10 cellular contexts compared by ENCODE assay signal in the genomic region with DNA sequence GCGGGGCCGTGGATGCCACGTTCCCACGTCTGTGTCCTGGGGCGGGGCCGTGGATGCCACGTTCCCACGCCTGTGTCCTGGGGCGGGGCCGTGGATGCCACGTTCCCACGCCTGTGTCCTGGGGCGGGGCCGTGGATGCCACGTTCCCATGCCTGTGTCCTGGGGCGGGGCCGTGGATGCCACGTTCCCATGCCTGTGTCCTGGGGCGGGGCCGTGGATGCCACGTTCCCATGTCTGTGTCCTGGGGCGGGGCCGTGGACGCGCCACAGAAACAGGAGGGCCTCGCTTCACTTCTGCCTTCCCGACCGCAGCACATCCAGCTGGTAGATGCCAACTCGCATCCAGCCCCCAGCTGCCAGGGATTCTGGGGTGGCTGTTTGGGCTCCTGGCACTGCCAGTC. TPM values are rescaled to one million over a fixed set of nuclear protein-coding genes. Genes with fewer than 3 reads are reported as not detected.
A peak's percentile ranks its signal among the peaks of the same experiment; 100 is the strongest.
DNase-seq lines count a peak whose midpoint lies in the region; ATAC-seq, FAIRE-seq and TF ChIP-seq lines count a peak whose summit lies in the region.
"Not testable (repeated sequence)": the region's sequence is repeated elsewhere in the genome, so short reads cannot be mapped to it uniquely, and the experiment has no call there.
"Had no signal": no experiment of that assay in that cellular context is flagged by ENCODE, and none has a peak within 500 bp of the region (broad histone marks: within the 10 kb centered on the region; RNA-seq: fewer than 3 reads in every experiment).

No MANE protein-coding gene starts in this region.

- not testable (repeated sequence) for H4K8ac ChIP-seq in IMR-90 (ENCODE audit: low read depth in 2 of 2, low read length in 2 of 2); H1 (ENCODE audit: extremely low read depth, insufficient read depth, low read length)

- H3K4me1 ChIP-seq in IMR-90 (ENCODE audit: control insufficient read depth, insufficient read depth, low read length); H1 (replicated peaks in 1 of 4; ENCODE audit: control insufficient read depth in 3 of 4, insufficient read depth in 4 of 4, low read length in 3 of 4); osteoblast (ENCODE audit: insufficient read depth, low read length): not testable (repeated sequence)
- peaks cover 17% of the 10 kb centered on the region for H3K4me1 ChIP-seq in HepG2 (ENCODE audit: insufficient read depth, low read length)

- H3K9me3 ChIP-seq in IMR-90 (ENCODE audit: control insufficient read depth, insufficient read depth, low read length); H1 (ENCODE audit: insufficient read depth in 2 of 2, low read depth in 1 of 2, low read length in 1 of 2); HepG2 (ENCODE audit: low read length); neural cell (ENCODE audit: low read length); osteoblast (ENCODE audit: low read depth, low read length): not testable (repeated sequence)

- DNase-seq in HTR-8/SVneo (ENCODE audit: insufficient read length, low spot score); IMR-90; H1 (ENCODE audit: low read depth in 1 of 2, low spot score in 2 of 2); HepG2 (ENCODE audit: low spot score); urothelium cell line (ENCODE audit: low spot score): not testable (repeated sequence)
- peak; percentile 19 for DNase-seq in osteoblast (ENCODE audit: insufficient read length, low spot score, missing footprints)

- H2BK120ac ChIP-seq in IMR-90 (ENCODE audit: low read depth, low read length); H1 (replicated peaks; ENCODE audit: low read depth, low read length): not testable (repeated sequence)

- not testable (repeated sequence) for ATAC-seq in IMR-90 (ENCODE audit: low read depth); HepG2

- intact Hi-C loops in IMR-90 (cut with micrococcal nuclease); HepG2 (cut with micrococcal nuclease; ENCODE audit: unreplicated experiment): not testable (repeated sequence)

- H3K27ac ChIP-seq in IMR-90 (ENCODE audit: insufficient read depth, low read length); H1 (ENCODE audit: low read depth, low read length); HepG2 (ENCODE audit: extremely low read length, insufficient read depth, low read length); neural cell (ENCODE audit: low read length); osteoblast (ENCODE audit: low read depth, low read length): not testable (repeated sequence)

- H2AFZ ChIP-seq in IMR-90 (replicated peaks; ENCODE audit: low read length, poor library complexity); H1 (ENCODE audit: low read length); HepG2 (ENCODE audit: low read length); neural cell (ENCODE audit: low read depth, low read length); osteoblast (ENCODE audit: low read length): not testable (repeated sequence)

- H4K5ac ChIP-seq in IMR-90 (ENCODE audit: low read depth, low read length); H1 (ENCODE audit: insufficient read length, low read depth, low read length): not testable (repeated sequence)

- not testable (repeated sequence) for H3K4me2 ChIP-seq in IMR-90 (ENCODE audit: low read depth, low read length); H1 (ENCODE audit: insufficient read depth in 1 of 2, low read depth in 2 of 2, low read length in 2 of 2); HepG2 (ENCODE audit: low read depth, low read length); neural cell (ENCODE audit: low read length); osteoblast (ENCODE audit: insufficient read depth, low read length)

- H3K79me2 ChIP-seq in H1 (ENCODE audit: control insufficient read depth in 1 of 2, insufficient read depth in 2 of 2, low read length in 2 of 2); HepG2 (ENCODE audit: insufficient read depth, low read length): not testable (repeated sequence)
- H3K79me2 ChIP-seq in neural cell (replicated peaks; ENCODE audit: insufficient read depth, low read length) (peaks cover 45% of the 10 kb centered on the region), osteoblast (ENCODE audit: insufficient read depth, low read length) (peaks cover 14% of the 10 kb centered on the region)

- H3K9me1 ChIP-seq in IMR-90 (ENCODE audit: insufficient read depth, low read length): peaks cover 11% of the 10 kb centered on the region; the same call in 1 of the 2 replicates

- not testable (repeated sequence) for H3K23ac ChIP-seq in IMR-90 (ENCODE audit: low read depth, low read length); H1 (ENCODE audit: insufficient read length)

- H2BK20ac ChIP-seq in IMR-90 (ENCODE audit: low read depth, low read length); H1 (ENCODE audit: low read length): not testable (repeated sequence)

- dilution Hi-C loops in IMR-90 (cut with HindIII; ENCODE audit: low sequenced_read_pairs, unreplicated experiment): not testable (repeated sequence)

- not testable (repeated sequence) for H3K4me3 ChIP-seq in IMR-90 (ENCODE audit: insufficient read depth, low read depth, low read length); H1 (ENCODE audit: extremely low read depth in 1 of 4, insufficient read depth in 2 of 4, low read depth in 3 of 4, low read length in 4 of 4); HepG2 (replicated peaks in 1 of 3; ENCODE audit: insufficient read depth in 1 of 3, low read depth in 2 of 3, low read length in 3 of 3); neural cell (ENCODE audit: low read length); osteoblast (ENCODE audit: insufficient read depth, low read length)

- H3K4ac ChIP-seq in IMR-90 (ENCODE audit: low read depth, low read length); H1 (replicated peaks; ENCODE audit: insufficient read length, low read depth, low read length): not testable (repeated sequence)

- in situ Hi-C loops in IMR-90 (cut with MboI; ENCODE audit: low sequenced_read_pairs); HepG2 (cut with HindIII; ENCODE audit: extremely low pct_ligation_motif_present, low pct_unique_long_range_greater_than_20kb): not testable (repeated sequence)

- H2AK5ac ChIP-seq in IMR-90 (ENCODE audit: low read depth, low read length); H1 (ENCODE audit: low read depth, low read length): not testable (repeated sequence)

- H3F3A ChIP-seq in neural cell (ENCODE audit: insufficient read depth, low read length, poor library complexity, severe bottlenecking): not testable (repeated sequence)

- peaks cover 13 to 32% of the 10 kb centered on the region in 2 experiments for H3K79me1 ChIP-seq in IMR-90 (ENCODE audit: low read depth in 1 of 2, low read length in 2 of 2)
- H3K79me1 ChIP-seq in H1 (ENCODE audit: low read depth, low read length): not testable (repeated sequence)

- not testable (repeated sequence) for TF ChIP-seq EP300 in H1 (IDR thresholded peaks at IDR 0.05; ENCODE audit: borderline replicate concordance in 1 of 2, low read depth in 2 of 2, low read length in 2 of 2); HepG2 (IDR thresholded peaks at IDR 0.05; ENCODE audit: low read depth in 2 of 2, low read length in 2 of 2); HepG2 (CRISPR knock-in tag; IDR thresholded peaks at IDR 0.05; ENCODE audit: borderline replicate concordance); neural cell (conservative IDR thresholded peaks at IDR 0.05; ENCODE audit: poor library complexity, severe bottlenecking)

- H3K9me2 ChIP-seq in neural cell (ENCODE audit: insufficient read depth, low read length): not testable (repeated sequence)

- TF ChIP-seq POLR2A in IMR-90 (IDR thresholded peaks at IDR 0.05; ENCODE audit: low read depth, low read length); H1 (IDR thresholded peaks at IDR 0.05; ENCODE audit: control extremely low read depth in 1 of 2, low read depth in 2 of 2, low read length in 2 of 2); HepG2 (IDR thresholded peaks at IDR 0.05; ENCODE audit: insufficient read depth in 1 of 2, low read depth in 2 of 2, low read length in 2 of 2): not testable (repeated sequence)

- H2AK9ac ChIP-seq in IMR-90 (replicated peaks; ENCODE audit: low read depth, low read length, poor library complexity): peak overlapping the region; percentile 28

- not testable (repeated sequence) for H4K91ac ChIP-seq in IMR-90 (ENCODE audit: insufficient read depth, low read depth, low read length); H1 (replicated peaks; ENCODE audit: insufficient read length, low read length)

- H3K18ac ChIP-seq in IMR-90 (ENCODE audit: low read depth, low read length); H1 (ENCODE audit: extremely low read depth, low read length): not testable (repeated sequence)

- not testable (repeated sequence) for BruUV-seq in IMR-90 (replicated peaks; lab: Mats Ljungman, UMichigan); HepG2 (replicated peaks; lab: Mats Ljungman, UMichigan)

- CTCF ChIA-PET in IMR-90 (lab: Yijun Ruan, JAX); HepG2 (lab: Yijun Ruan, JAX; ENCODE audit: low intra/inter-chr PET ratio, low total read pairs): not testable (repeated sequence)
- CTCF ChIA-PET in H1 (lab: Charles Lee; ENCODE audit: partially characterized antibody): interaction anchor here (0.7 kb wide), 1 partner anchor 9 kb away, joined by 3 read pairs; no protein-coding TSS in a partner anchor

- not testable (repeated sequence) for H2BK5ac ChIP-seq in IMR-90 (ENCODE audit: low read depth, low read length, poor library complexity, severe bottlenecking); H1 (ENCODE audit: low read depth, low read length)

- H3K36me3 ChIP-seq in IMR-90 (ENCODE audit: control insufficient read depth, insufficient read depth, low read length): peaks cover 64% of the 10 kb centered on the region
- H3K36me3 ChIP-seq in H1 (ENCODE audit: control insufficient read depth in 2 of 4, insufficient read depth in 4 of 4, low read length in 3 of 4): peaks cover 14 to 52% (median 33%) of the 10 kb centered on the region in 4 experiments; a peak in 6 of 8 replicates
- peaks cover 22 to 29% of the 10 kb centered on the region in 2 experiments; a peak in 4 of 5 replicates for H3K36me3 ChIP-seq in HepG2 (replicated peaks in 1 of 2; ENCODE audit: control insufficient read depth in 1 of 2, insufficient read depth in 2 of 2, low read length in 2 of 2)
- H3K36me3 ChIP-seq in neural cell (ENCODE audit: insufficient read depth, low read length): peaks cover 23% of the 10 kb centered on the region
- H3K36me3 ChIP-seq in osteoblast (ENCODE audit: insufficient read depth, low read length): peaks cover 49% of the 10 kb centered on the region

- POLR2A ChIA-PET in IMR-90 (lab: Charles Lee; ENCODE audit: unreplicated experiment): not testable (repeated sequence)
- POLR2A ChIA-PET in H1 (lab: Charles Lee; ENCODE audit: partially characterized antibody): interaction anchor here (2.6 kb wide), 1 partner anchor 11 kb away, joined by 10 read pairs; a partner anchor contains a TSS
- POLR2A ChIA-PET in HepG2 (lab: Yijun Ruan, JAX): interaction anchor here (4.4 to 9.0 kb wide), 2 partner anchors 11 to 12 kb away, joined by 26 to 86 read pairs; a partner anchor contains a TSS

- H3K9ac ChIP-seq in IMR-90 (ENCODE audit: low read depth, low read length); H1 (replicated peaks in 1 of 4; ENCODE audit: extremely low read depth in 1 of 4, low read depth in 3 of 4, low read length in 3 of 4); HepG2 (ENCODE audit: insufficient read depth, low read depth, low read length); neural cell (ENCODE audit: low read length): not testable (repeated sequence)

- H3K56ac ChIP-seq in IMR-90 (ENCODE audit: extremely low read depth, insufficient read depth, low read length); H1 (replicated peaks; ENCODE audit: insufficient read length, low read depth, low read length): not testable (repeated sequence)

- not testable (repeated sequence) for H2BK15ac ChIP-seq in IMR-90 (ENCODE audit: low read depth, low read length); H1 (ENCODE audit: low read length)

- not testable (repeated sequence) for H3K14ac ChIP-seq in IMR-90 (replicated peaks; ENCODE audit: low read depth, low read length); H1 (ENCODE audit: insufficient read length)

- not testable (repeated sequence) for H3K27me3 ChIP-seq in IMR-90 (ENCODE audit: control insufficient read depth, insufficient read depth, low read length); H1 (replicated peaks in 1 of 4; ENCODE audit: control insufficient read depth in 3 of 4, extremely low read depth in 1 of 4, insufficient read depth in 3 of 4, low read length in 3 of 4); HepG2 (ENCODE audit: control insufficient read depth in 1 of 2, insufficient read depth in 2 of 2, low read length in 2 of 2); neural cell (ENCODE audit: insufficient read depth, low read depth, low read length); osteoblast (ENCODE audit: insufficient read depth, low read length)

- TF ChIP-seq RAD21 in IMR-90 (IDR thresholded peaks at IDR 0.05; ENCODE audit: low read length); H1 (IDR thresholded peaks at IDR 0.05 in 1 of 2, conservative IDR thresholded peaks at IDR 0.05 in 1 of 2; ENCODE audit: low read depth in 2 of 2, low read length in 2 of 2); HepG2 (CRISPR knock-in tag; IDR thresholded peaks at IDR 0.05); neural cell (conservative IDR thresholded peaks at IDR 0.05): not testable (repeated sequence)

- H4K20me1 ChIP-seq in IMR-90 (ENCODE audit: insufficient read depth, low read length) (peaks cover 39% of the 10 kb centered on the region), H1 (replicated peaks in 1 of 2; ENCODE audit: control insufficient read depth in 1 of 2, insufficient read depth in 2 of 2, low read length in 2 of 2) (peaks cover 7 to 28% of the 10 kb centered on the region in 2 experiments), HepG2 (ENCODE audit: insufficient read depth, low read length) (peaks cover 11% of the 10 kb centered on the region; the same call in 1 of the 2 replicates), neural cell (ENCODE audit: insufficient read depth) (peaks cover 77% of the 10 kb centered on the region), osteoblast (ENCODE audit: insufficient read depth, low read length) (peaks cover 44% of the 10 kb centered on the region)

- peak; percentile 4 for FAIRE-seq in HTR-8/SVneo (lab: Jason Lieb, UNC)
- FAIRE-seq in H1 (lab: Jason Lieb, UNC); HepG2 (lab: Jason Lieb, UNC): not testable (repeated sequence)
- peak; percentile 97 for FAIRE-seq in urothelium cell line (lab: Jason Lieb, UNC)

- not testable (repeated sequence) for TF ChIP-seq CTCF in IMR-90 (conservative IDR thresholded peaks at IDR 0.05; ENCODE audit: low read depth, low read length); H1 (IDR thresholded peaks at IDR 0.05; ENCODE audit: control extremely low read depth in 1 of 3, insufficient read depth in 1 of 3, low read depth in 1 of 3, low read length in 3 of 3); HepG2 (CRISPR knock-in tag; IDR thresholded peaks at IDR 0.05); neural cell (IDR thresholded peaks at IDR 0.05; ENCODE audit: poor library complexity, severe bottlenecking); osteoblast (IDR thresholded peaks at IDR 0.05; ENCODE audit: extremely low read depth, low read depth, low read length)

- H2BK12ac ChIP-seq in H1 (ENCODE audit: low read depth, low read length): not testable (repeated sequence)

- WGBS in IMR-90 (ENCODE audit: extremely low coverage in 2 of 2, insufficient read length in 1 of 2), 2 experiments: 100% methylated on average over 10 of the region's 29 CpGs; no CpG with 5 or more reads in 1 of the 2 experiments
- 86% methylated on average over 8 of the region's 29 CpGs; no CpG with 5 or more reads in 1 of the 2 experiments for WGBS in H1 (ENCODE audit: extremely low coverage in 1 of 2, insufficient coverage in 1 of 2, insufficient read length in 1 of 2, insufficient replicate concordance in 2 of 2, low coverage in 1 of 2, low lambda C conversion rate in 2 of 2, missing lambda C conversion rate in 1 of 2), 2 experiments
- WGBS in HepG2 (ENCODE audit: low lambda C conversion rate): over 99% methylated on average over 13 of the region's 29 CpGs

- H3K23me2 ChIP-seq in H1 (ENCODE audit: low read depth, low read length): not testable (repeated sequence)

RNA-seq across cellular contexts. Expression of a gene that starts 10.9 kb away (rescaled TPM):
- total RNA-seq in IMR-90 (2012; rRNA removed) (311 and 337 TPM in 2 replicates), HepG2 (2016; rRNA removed; fragmentation: Illumina TruSeq; extraction: Trizol) (161 and 185 TPM in 2 replicates), osteoblast (166 and 239 TPM in 2 replicates)
- polyA plus RNA-seq in IMR-90 (2012; rRNA removed) (410 and 428 TPM in 2 replicates), H1 (2011; rRNA removed) (393 and 420 TPM in 2 replicates), HepG2 (2011; rRNA removed) (110 and 152 TPM in 2 replicates), neural cell (2,442 and 2,885 TPM in 2 replicates)
- polyA plus RNA-seq in IMR-90 (2012; cell fraction: cytosol; rRNA removed): 269 and 452 TPM in 2 replicates
- polyA plus RNA-seq in IMR-90 (2012; cell fraction: nucleus; rRNA removed; ENCODE audit: low replicate concordance): 172 and 406 TPM in 2 replicates
- total RNA-seq in H1 (2021; fragmentation: NEBNext Ultra II Directional; extraction: Animal tissue kit (Norgen Biotek cat#: 25700)): 275 and 292 TPM in 2 replicates
- 210 TPM for polyA plus RNA-seq in H1 (2011; cell fraction: cytosol; rRNA removed)
- 252 TPM for polyA plus RNA-seq in H1 (2011; cell fraction: nucleus; rRNA removed)
- polyA plus RNA-seq in H1 (2012, experiment 1 of 2): 287 to 415 TPM (median 389 TPM) in 4 replicates
- polyA plus RNA-seq in H1 (2012, experiment 2 of 2): 421 TPM
- polyA plus RNA-seq in H1 (2013, experiment 1 of 2): 211 TPM
- 208 TPM for polyA plus RNA-seq in H1 (2013, experiment 2 of 2)
- 165 and 205 TPM in 2 replicates for polyA minus RNA-seq in H1 (2011; rRNA and poly(A)+ RNA removed)
- 155 TPM for polyA minus RNA-seq in H1 (2011; cell fraction: cytosol; rRNA and poly(A)+ RNA removed)
- 91.3 TPM for polyA minus RNA-seq in H1 (2011; cell fraction: nucleus; rRNA and poly(A)+ RNA removed)
- total RNA-seq in HepG2 (2016; cell fraction: cytosol; rRNA removed; fragmentation: Illumina TruSeq; extraction: Trizol; ENCODE audit: low read depth): 94.2 and 96.8 TPM in 2 replicates
- 145 and 195 TPM in 2 replicates for total RNA-seq in HepG2 (2016; cell fraction: insoluble cytoplasmic fraction; rRNA removed; fragmentation: Illumina TruSeq; extraction: Trizol)
- 140 and 142 TPM in 2 replicates for total RNA-seq in HepG2 (2016; cell fraction: membrane; rRNA removed; fragmentation: Illumina TruSeq; extraction: Trizol)
- total RNA-seq in HepG2 (2016; cell fraction: nucleus; rRNA removed; fragmentation: Illumina TruSeq; extraction: Trizol): 81.3 and 94.7 TPM in 2 replicates
- 84.2 and 120 TPM in 2 replicates for polyA plus RNA-seq in HepG2 (2011; cell fraction: cytosol; rRNA removed)
- 168 and 179 TPM in 2 replicates for polyA plus RNA-seq in HepG2 (2011; cell fraction: nucleus; rRNA removed)
- polyA plus RNA-seq in HepG2 (2012): 45.2 and 119 TPM in 2 replicates
- polyA plus RNA-seq in HepG2 (2016; cell fraction: cytosol; fragmentation: Illumina TruSeq; extraction: Trizol; ENCODE audit: low read depth): 63.1 and 64.3 TPM in 2 replicates
- 127 and 159 TPM in 2 replicates for polyA plus RNA-seq in HepG2 (2016; cell fraction: insoluble cytoplasmic fraction; fragmentation: Illumina TruSeq; extraction: Trizol; ENCODE audit: low read depth)
- polyA plus RNA-seq in HepG2 (2016; cell fraction: membrane; fragmentation: Illumina TruSeq; extraction: Trizol; ENCODE audit: low read depth): 87.3 and 99.0 TPM in 2 replicates
- polyA plus RNA-seq in HepG2 (2016; cell fraction: nucleus; fragmentation: Illumina TruSeq; extraction: Trizol; ENCODE audit: insufficient read depth, low read depth): 138 and 154 TPM in 2 replicates
- polyA minus RNA-seq in HepG2 (2011; rRNA and poly(A)+ RNA removed; ENCODE audit: low replicate concordance): 34.9 and 340 TPM in 2 replicates
- 99.4 and 107 TPM in 2 replicates for polyA minus RNA-seq in HepG2 (2011; cell fraction: cytosol; rRNA and poly(A)+ RNA removed)
- polyA minus RNA-seq in HepG2 (2011; cell fraction: nucleus; rRNA and poly(A)+ RNA removed): 34.8 and 42.6 TPM in 2 replicates
- polyA minus RNA-seq in neural cell: 1,854 and 2,133 TPM in 2 replicates
- polyA plus RNA-seq: CD14-positive monocyte; CD4-positive, alpha-beta memory T cell; CD8-positive, alpha-beta memory T cell had no signal

RNA-seq across cellular contexts. Expression of a gene that starts 14.5 kb away (rescaled TPM):
- total RNA-seq in IMR-90 (2012; rRNA removed) (129 and 134 TPM in 2 replicates), HepG2 (2016; rRNA removed; fragmentation: Illumina TruSeq; extraction: Trizol) (98.5 and 107 TPM in 2 replicates), osteoblast (48.6 and 48.9 TPM in 2 replicates)
- polyA plus RNA-seq in IMR-90 (2012; rRNA removed) (141 and 160 TPM in 2 replicates), H1 (2011; rRNA removed) (110 and 155 TPM in 2 replicates), HepG2 (2011; rRNA removed) (98.2 and 108 TPM in 2 replicates), neural cell (212 and 213 TPM in 2 replicates)
- polyA plus RNA-seq in IMR-90 (2012; cell fraction: cytosol; rRNA removed): 177 and 213 TPM in 2 replicates
- polyA plus RNA-seq in IMR-90 (2012; cell fraction: nucleus; rRNA removed; ENCODE audit: low replicate concordance): 286 and 445 TPM in 2 replicates
- 48.3 and 53.0 TPM in 2 replicates for total RNA-seq in H1 (2021; fragmentation: NEBNext Ultra II Directional; extraction: Animal tissue kit (Norgen Biotek cat#: 25700))
- polyA plus RNA-seq in H1 (2011; cell fraction: cytosol; rRNA removed): 106 TPM
- 160 TPM for polyA plus RNA-seq in H1 (2011; cell fraction: nucleus; rRNA removed)
- polyA plus RNA-seq in H1 (2012, experiment 1 of 2): 35.4 to 56.5 TPM (median 53.7 TPM) in 4 replicates
- polyA plus RNA-seq in H1 (2012, experiment 2 of 2): 59.8 TPM
- polyA plus RNA-seq in H1 (2013, experiment 1 of 2): 47.6 TPM
- 46.6 TPM for polyA plus RNA-seq in H1 (2013, experiment 2 of 2)
- polyA minus RNA-seq in H1 (2011; rRNA and poly(A)+ RNA removed): 44.0 and 65.5 TPM in 2 replicates
- 40.0 TPM for polyA minus RNA-seq in H1 (2011; cell fraction: cytosol; rRNA and poly(A)+ RNA removed)
- polyA minus RNA-seq in H1 (2011; cell fraction: nucleus; rRNA and poly(A)+ RNA removed): 30.4 TPM
- 134 and 176 TPM in 2 replicates for total RNA-seq in HepG2 (2016; cell fraction: cytosol; rRNA removed; fragmentation: Illumina TruSeq; extraction: Trizol; ENCODE audit: low read depth)
- 103 and 113 TPM in 2 replicates for total RNA-seq in HepG2 (2016; cell fraction: insoluble cytoplasmic fraction; rRNA removed; fragmentation: Illumina TruSeq; extraction: Trizol)
- 127 and 160 TPM in 2 replicates for total RNA-seq in HepG2 (2016; cell fraction: membrane; rRNA removed; fragmentation: Illumina TruSeq; extraction: Trizol)
- 48.8 and 61.5 TPM in 2 replicates for total RNA-seq in HepG2 (2016; cell fraction: nucleus; rRNA removed; fragmentation: Illumina TruSeq; extraction: Trizol)
- polyA plus RNA-seq in HepG2 (2011; cell fraction: cytosol; rRNA removed): 100 and 138 TPM in 2 replicates
- 490 and 545 TPM in 2 replicates for polyA plus RNA-seq in HepG2 (2011; cell fraction: nucleus; rRNA removed)
- 37.2 and 56.0 TPM in 2 replicates for polyA plus RNA-seq in HepG2 (2012)
- polyA plus RNA-seq in HepG2 (2016; cell fraction: cytosol; fragmentation: Illumina TruSeq; extraction: Trizol; ENCODE audit: low read depth): 170 and 205 TPM in 2 replicates
- 116 and 132 TPM in 2 replicates for polyA plus RNA-seq in HepG2 (2016; cell fraction: insoluble cytoplasmic fraction; fragmentation: Illumina TruSeq; extraction: Trizol; ENCODE audit: low read depth)
- polyA plus RNA-seq in HepG2 (2016; cell fraction: membrane; fragmentation: Illumina TruSeq; extraction: Trizol; ENCODE audit: low read depth): 126 and 153 TPM in 2 replicates
- polyA plus RNA-seq in HepG2 (2016; cell fraction: nucleus; fragmentation: Illumina TruSeq; extraction: Trizol; ENCODE audit: insufficient read depth, low read depth): 123 and 136 TPM in 2 replicates
- polyA minus RNA-seq in HepG2 (2011; rRNA and poly(A)+ RNA removed; ENCODE audit: low replicate concordance): 22.3 and 116 TPM in 2 replicates
- polyA minus RNA-seq in HepG2 (2011; cell fraction: cytosol; rRNA and poly(A)+ RNA removed): 31.8 and 36.4 TPM in 2 replicates
- polyA minus RNA-seq in HepG2 (2011; cell fraction: nucleus; rRNA and poly(A)+ RNA removed): 46.0 and 51.1 TPM in 2 replicates
- polyA minus RNA-seq in neural cell: 103 and 113 TPM in 2 replicates

RNA-seq across cellular contexts. Expression of a gene that starts 15.4 kb away (rescaled TPM):
- total RNA-seq in IMR-90 (2012; rRNA removed) (3.8 and 4.4 TPM in 2 replicates), HepG2 (2016; rRNA removed; fragmentation: Illumina TruSeq; extraction: Trizol) (7.2 and 9.1 TPM in 2 replicates), osteoblast (4.7 and 5.1 TPM in 2 replicates)
- polyA plus RNA-seq in IMR-90 (2012; rRNA removed) (9.5 TPM in 2 replicates), H1 (2011; rRNA removed) (2.9 and 4.3 TPM in 2 replicates), HepG2 (2011; rRNA removed) (14.8 and 20.0 TPM in 2 replicates), neural cell (21.3 and 27.6 TPM in 2 replicates)
- 3.3 and 6.2 TPM in 2 replicates for polyA plus RNA-seq in IMR-90 (2012; cell fraction: cytosol; rRNA removed)
- 49.5 and 79.2 TPM in 2 replicates for polyA plus RNA-seq in IMR-90 (2012; cell fraction: nucleus; rRNA removed; ENCODE audit: low replicate concordance)
- 2.0 and 2.2 TPM in 2 replicates for total RNA-seq in H1 (2021; fragmentation: NEBNext Ultra II Directional; extraction: Animal tissue kit (Norgen Biotek cat#: 25700))
- polyA plus RNA-seq in H1 (2011; cell fraction: cytosol; rRNA removed): 3.7 TPM
- polyA plus RNA-seq in H1 (2011; cell fraction: nucleus; rRNA removed): 7.6 TPM
- 1.8 to 3.0 TPM (median 2.2 TPM) in 4 replicates for polyA plus RNA-seq in H1 (2012, experiment 1 of 2)
- 1.8 TPM for polyA plus RNA-seq in H1 (2012, experiment 2 of 2)
- polyA plus RNA-seq in H1 (2013, experiment 1 of 2): 1.2 TPM
- 1.5 TPM for polyA plus RNA-seq in H1 (2013, experiment 2 of 2)
- polyA minus RNA-seq in H1 (2011; rRNA and poly(A)+ RNA removed): 3.3 and 5.0 TPM in 2 replicates
- 3.2 TPM for polyA minus RNA-seq in H1 (2011; cell fraction: cytosol; rRNA and poly(A)+ RNA removed)
- 4.5 TPM for polyA minus RNA-seq in H1 (2011; cell fraction: nucleus; rRNA and poly(A)+ RNA removed)
- total RNA-seq in HepG2 (2016; cell fraction: cytosol; rRNA removed; fragmentation: Illumina TruSeq; extraction: Trizol; ENCODE audit: low read depth): 3.5 and 3.7 TPM in 2 replicates
- total RNA-seq in HepG2 (2016; cell fraction: insoluble cytoplasmic fraction; rRNA removed; fragmentation: Illumina TruSeq; extraction: Trizol): 8.1 and 8.7 TPM in 2 replicates
- total RNA-seq in HepG2 (2016; cell fraction: membrane; rRNA removed; fragmentation: Illumina TruSeq; extraction: Trizol): 8.1 and 9.5 TPM in 2 replicates
- total RNA-seq in HepG2 (2016; cell fraction: nucleus; rRNA removed; fragmentation: Illumina TruSeq; extraction: Trizol): 7.2 and 7.7 TPM in 2 replicates
- 14.8 and 18.9 TPM in 2 replicates for polyA plus RNA-seq in HepG2 (2011; cell fraction: cytosol; rRNA removed)
- 89.3 and 96.4 TPM in 2 replicates for polyA plus RNA-seq in HepG2 (2011; cell fraction: nucleus; rRNA removed)
- 6.5 and 12.0 TPM in 2 replicates for polyA plus RNA-seq in HepG2 (2012)
- 2.9 and 3.1 TPM in 2 replicates for polyA plus RNA-seq in HepG2 (2016; cell fraction: cytosol; fragmentation: Illumina TruSeq; extraction: Trizol; ENCODE audit: low read depth)
- 6.7 and 7.1 TPM in 2 replicates for polyA plus RNA-seq in HepG2 (2016; cell fraction: insoluble cytoplasmic fraction; fragmentation: Illumina TruSeq; extraction: Trizol; ENCODE audit: low read depth)
- polyA plus RNA-seq in HepG2 (2016; cell fraction: membrane; fragmentation: Illumina TruSeq; extraction: Trizol; ENCODE audit: low read depth): 6.5 and 7.5 TPM in 2 replicates
- polyA plus RNA-seq in HepG2 (2016; cell fraction: nucleus; fragmentation: Illumina TruSeq; extraction: Trizol; ENCODE audit: insufficient read depth, low read depth): 17.7 and 19.3 TPM in 2 replicates
- 23.7 and 30.7 TPM in 2 replicates for polyA minus RNA-seq in HepG2 (2011; rRNA and poly(A)+ RNA removed; ENCODE audit: low replicate concordance)
- polyA minus RNA-seq in HepG2 (2011; cell fraction: cytosol; rRNA and poly(A)+ RNA removed): 5.4 and 5.5 TPM in 2 replicates
- 16.0 and 17.0 TPM in 2 replicates for polyA minus RNA-seq in HepG2 (2011; cell fraction: nucleus; rRNA and poly(A)+ RNA removed)
- polyA minus RNA-seq in neural cell: 9.3 and 10.3 TPM in 2 replicates
